Comparison of ENCODE assay signal across 8 cellular contexts in the genomic region with DNA sequence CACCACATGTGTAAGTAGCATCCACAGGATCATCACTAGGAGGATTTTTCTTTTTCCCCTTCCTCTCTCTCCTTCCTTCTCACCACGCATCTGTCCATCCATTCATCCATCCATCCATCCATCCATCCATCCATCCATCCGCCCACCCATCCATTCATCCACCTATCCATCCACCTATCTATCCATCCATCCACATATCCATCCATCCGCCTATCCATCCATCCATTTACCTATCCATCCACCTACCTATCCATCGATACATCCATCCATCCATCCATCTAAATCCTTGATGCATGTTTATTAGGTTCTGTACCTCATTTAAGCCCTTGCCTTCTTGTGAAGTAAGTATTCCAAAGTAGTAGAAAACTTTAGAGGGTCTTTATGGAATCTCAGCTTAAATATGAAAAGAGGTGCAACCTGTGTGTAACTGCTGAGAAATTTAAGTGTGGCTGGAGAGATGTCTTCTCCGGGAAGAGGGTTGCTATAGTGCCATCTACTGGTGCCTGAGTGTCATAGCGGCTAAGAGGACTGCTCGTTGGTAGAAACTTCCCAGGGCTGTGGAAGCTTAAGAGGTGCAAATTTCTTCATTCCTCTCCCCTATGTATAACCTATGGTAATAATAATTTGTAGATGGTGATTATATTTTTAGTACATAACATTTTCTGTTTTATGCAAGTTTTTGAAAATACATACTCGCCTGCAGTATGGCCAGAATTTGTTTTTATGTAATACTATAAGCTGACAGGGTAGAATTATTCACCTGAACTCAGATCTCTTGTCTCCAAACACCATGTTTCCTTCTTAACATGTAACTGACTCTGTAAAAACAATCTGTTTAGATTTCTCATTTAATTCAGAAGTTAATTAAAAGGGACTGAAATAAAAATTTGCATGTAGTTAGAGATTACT. TPM values are rescaled to one million over a fixed set of nuclear protein-coding genes. Genes with fewer than 3 reads are reported as not detected.
DNase-seq lines count a peak whose midpoint lies in the region; ATAC-seq, FAIRE-seq and TF ChIP-seq lines count a peak whose summit lies in the region.

No MANE protein-coding gene starts in this region.

- no peaks in the 10 kb centered on the region for H3K27me3 ChIP-seq in ascending aorta
- peaks cover 0 to 5% of the 10 kb centered on the region in 2 donors for H3K27me3 ChIP-seq in small intestine (ENCODE audit: control insufficient read depth in 2 of 2, insufficient read depth in 2 of 2, low read length in 2 of 2)

- ATAC-seq in GM18502 (IDR thresholded peaks at IDR 0.05; ENCODE audit: poor library complexity, unreplicated experiment) (no peak), GM21447 (IDR thresholded peaks at IDR 0.05; ENCODE audit: unreplicated experiment) (no peak)

- H3K9me3 ChIP-seq in ascending aorta (no peaks in the 10 kb centered on the region), small intestine (ENCODE audit: control insufficient read depth, low read depth) (no peaks in the 10 kb centered on the region)

- TF ChIP-seq CTCF in LNCAP (IDR thresholded peaks at IDR 0.05) (peak; percentile 95), ascending aorta (IDR thresholded peaks at IDR 0.05) (peak; percentile 38 to 87 (median 79))

- DNase-seq in G401 (ENCODE audit: low spot score) (peak; percentile 67), RKO (ENCODE audit: low spot score) (peak; percentile 68), ascending aorta (ENCODE audit: low spot score in 2 of 2) (no peak), hippocampal formation (lab: John Stamatoyannopoulos, UW) (peak; percentile 2 to 61), small intestine (peak; percentile 51)

- FAIRE-seq in small intestine (lab: Jason Lieb, UNC): no peak

- in situ Hi-C loops in G401 (cut with HindIII; ENCODE audit: low sequenced_read_pairs): no loop called here

- 46 to 50% (median 48%) methylated on average over 8 of the region's 8 CpGs for WGBS in small intestine, 3 donors

- no peak overlapping the region for H3K4me3 ChIP-seq in ascending aorta
- H3K4me3 ChIP-seq in small intestine (ENCODE audit: low read depth in 1 of 2, low read length in 2 of 2): no peak overlapping the region

- no peak overlapping the region for H3K27ac ChIP-seq in ascending aorta
- no peak overlapping the region for H3K27ac ChIP-seq in small intestine (ENCODE audit: low read depth in 1 of 2, low read length in 1 of 2)

- H3K36me3 ChIP-seq in ascending aorta (no peaks in the 10 kb centered on the region), small intestine (ENCODE audit: control insufficient read depth in 2 of 2, insufficient read depth in 2 of 2, low read length in 2 of 2) (no peaks in the 10 kb centered on the region)

- H3K4me1 ChIP-seq in ascending aorta: no peaks in the 10 kb centered on the region
- H3K4me1 ChIP-seq in small intestine (ENCODE audit: control insufficient read depth in 2 of 2, insufficient read depth in 1 of 2, low read depth in 1 of 2, low read length in 1 of 2): no peaks in the 10 kb centered on the region

- intact Hi-C loops in ascending aorta (cut with DNase I): no loop called here

RNA-seq across cellular contexts. Expression of a gene that starts 46.0 kb away (rescaled TPM):
- not detected in 2 replicates for total RNA-seq in G401 (2014; rRNA removed; shearing (Covaris generic))
- total RNA-seq in ascending aorta: not detected
- polyA plus RNA-seq in small intestine: not detected

Comparison
In these comparisons a context has a peak if more than half of its experiments do, and no peak if none do; other contexts are left out.
1. DNase-seq: peak in G401 (single experiment), RKO (single experiment), hippocampal formation (2 of 2) and small intestine (single experiment); none in ascending aorta (0 of 2).